Comparison of ENCODE assay signal across 4 cellular contexts in the genomic region with DNA sequence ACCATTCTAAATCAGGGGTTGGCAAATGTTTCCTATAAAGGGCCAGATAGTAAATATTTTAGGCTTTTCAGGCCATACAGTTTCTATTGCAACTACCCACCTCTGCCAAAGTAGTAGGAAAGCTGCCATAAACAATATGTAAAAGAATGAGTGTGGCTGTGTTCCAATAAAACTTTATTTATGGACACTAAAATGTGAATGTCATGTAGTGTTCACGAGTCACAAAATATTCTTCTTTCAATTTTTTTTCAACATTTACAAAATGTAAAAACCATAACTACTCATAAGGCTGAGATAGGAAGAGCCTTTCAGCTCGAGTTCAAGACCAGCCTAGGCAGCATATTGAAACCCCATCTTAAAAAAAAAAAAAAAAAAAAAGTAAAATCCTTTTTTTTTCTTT.
A peak's percentile ranks its signal among the peaks of the same experiment; 100 is the strongest.
TF ChIP-seq lines count a peak whose summit lies in the region.

No MANE protein-coding gene starts in this region.

TF ChIP-seq in HepG2, 621 proteins besides CTCF, POLR2A, EP300 and RAD21 (continues in another document):
- TF ChIP-seq NKX3-1 (CRISPR knock-in tag; IDR thresholded peaks at IDR 0.05), result no peak

TF ChIP-seq in HEK293T, 16 proteins besides CTCF, POLR2A, EP300 and RAD21:
- TF ChIP-seq NFRKB (IDR thresholded peaks at IDR 0.05) (no peak), ZNF384 (IDR thresholded peaks at IDR 0.05) (peak; percentile 82)

TF ChIP-seq in GM12878, 131 proteins besides CTCF, POLR2A, EP300 and RAD21:
- TF ChIP-seq ZNF207 (IDR thresholded peaks at IDR 0.05; ENCODE audit: borderline replicate concordance) (no peak), ZBTB40 (IDR thresholded peaks at IDR 0.05; ENCODE audit: borderline replicate concordance) (peak; percentile 79)

TF ChIP-seq in GM23338, 12 proteins besides CTCF, POLR2A, EP300 and RAD21:
- TF ChIP-seq JUNB (IDR thresholded peaks at IDR 0.05; ENCODE audit: unreplicated experiment) (no peak), STAT1 (IDR thresholded peaks at IDR 0.05; ENCODE audit: unreplicated experiment) (no peak), NANOG (IDR thresholded peaks at IDR 0.05; ENCODE audit: borderline replicate concordance) (no peak)
TF ChIP-seq in GM23338: peak in this region for 0.
